In the genomic region with DNA sequence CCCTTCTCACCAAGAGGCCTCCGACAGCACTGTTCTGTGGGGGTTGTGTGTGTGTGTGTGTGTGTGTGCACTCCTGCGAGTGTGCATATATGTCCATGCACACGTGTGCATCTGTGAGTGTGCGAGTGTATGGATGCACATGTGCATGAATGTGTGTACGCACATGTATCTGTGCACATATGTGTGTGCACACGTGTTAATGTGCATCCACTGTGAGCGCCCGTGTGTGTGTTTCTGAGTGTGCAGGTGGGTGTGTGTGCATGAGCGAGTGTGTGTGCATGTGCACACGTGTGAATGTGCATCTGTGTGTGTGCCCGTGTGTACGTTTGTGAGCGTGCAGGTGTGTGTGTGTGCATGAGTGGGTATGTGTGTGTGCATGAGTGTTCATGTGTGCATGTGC, we compare ENCODE assay signal across 1 cellular context.
TF ChIP-seq lines count a peak whose summit lies in the region.

No MANE protein-coding gene starts in this region.

TF ChIP-seq in H1, 55 proteins besides CTCF, POLR2A, EP300 and RAD21:
- TF ChIP-seq KDM4A (IDR thresholded peaks at IDR 0.05; ENCODE audit: low read depth, low read length, severe bottlenecking) (no peak), CHD2 (IDR thresholded peaks at IDR 0.05; ENCODE audit: low read length) (no peak), BACH1 (IDR thresholded peaks at IDR 0.05; ENCODE audit: low read length) (no peak), GABPA (IDR thresholded peaks at IDR 0.05; ENCODE audit: borderline replicate concordance, insufficient read depth, low read length) (no peak), CTBP2 (IDR thresholded peaks at IDR 0.05; ENCODE audit: borderline replicate concordance, insufficient read depth, insufficient read length, low read length) (no peak), POU5F1 (IDR thresholded peaks at IDR 0.05; ENCODE audit: low read depth, low read length) (no peak), BRCA1 (IDR thresholded peaks at IDR 0.05; ENCODE audit: low read depth, low read length) (no peak), CBX5 (IDR thresholded peaks at IDR 0.05; ENCODE audit: low read depth, low read length) (no peak), SIRT6 (IDR thresholded peaks at IDR 0.05; ENCODE audit: low read length) (no peak), SP4 (IDR thresholded peaks at IDR 0.05; ENCODE audit: low read length) (no peak), PHF8 (conservative IDR thresholded peaks at IDR 0.05; ENCODE audit: low read depth, low read length) (no peak), RFX5 (IDR thresholded peaks at IDR 0.05; ENCODE audit: borderline replicate concordance, low read depth, low read length) (no peak), SRF (IDR thresholded peaks at IDR 0.05; ENCODE audit: low read depth, low read length) (no peak), ASH2L (IDR thresholded peaks at IDR 0.05; ENCODE audit: low read length) (no peak)
- TF ChIP-seq, protein P1, sequence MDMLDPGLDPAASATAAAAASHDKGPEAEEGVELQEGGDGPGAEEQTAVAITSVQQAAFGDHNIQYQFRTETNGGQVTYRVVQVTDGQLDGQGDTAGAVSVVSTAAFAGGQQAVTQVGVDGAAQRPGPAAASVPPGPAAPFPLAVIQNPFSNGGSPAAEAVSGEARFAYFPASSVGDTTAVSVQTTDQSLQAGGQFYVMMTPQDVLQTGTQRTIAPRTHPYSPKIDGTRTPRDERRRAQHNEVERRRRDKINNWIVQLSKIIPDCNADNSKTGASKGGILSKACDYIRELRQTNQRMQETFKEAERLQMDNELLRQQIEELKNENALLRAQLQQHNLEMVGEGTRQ (IDR thresholded peaks at IDR 0.05; ENCODE audit: low read length): no peak
- TF ChIP-seq, protein P2, sequence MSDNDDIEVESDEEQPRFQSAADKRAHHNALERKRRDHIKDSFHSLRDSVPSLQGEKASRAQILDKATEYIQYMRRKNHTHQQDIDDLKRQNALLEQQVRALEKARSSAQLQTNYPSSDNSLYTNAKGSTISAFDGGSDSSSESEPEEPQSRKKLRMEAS (IDR thresholded peaks at IDR 0.05): no peak
